In genomic region chrX:155641371-155641770, GRCh38 we compare ENCODE assay signal across 9 cellular contexts. TPM values are rescaled to one million over a fixed set of nuclear protein-coding genes. Genes with fewer than 3 reads are reported as not detected.
DNase-seq lines count a peak whose midpoint lies in the region; ATAC-seq, FAIRE-seq and TF ChIP-seq lines count a peak whose summit lies in the region.
"Not testable (repeated sequence)": the region's sequence is repeated elsewhere in the genome, so short reads cannot be mapped to it uniquely, and the experiment has no call there.
"Had no signal": no experiment of that assay in that cellular context is flagged by ENCODE, and none has a peak within 500 bp of the region (broad histone marks: within the 10 kb centered on the region; RNA-seq: fewer than 3 reads in every experiment).

No MANE protein-coding gene starts in this region.

- peak overlapping the region; percentile 3; the same call in 1 of the 2 replicates for H3K4me3 ChIP-seq in AG09309 (ENCODE audit: control insufficient read depth, low read depth, low read length)
- peak overlapping the region; percentile 62 for H3K4me3 ChIP-seq in HUES6 (ENCODE audit: low read depth, low read length)
- peak overlapping the region; percentile 30 for H3K4me3 ChIP-seq in iPS-11a (ENCODE audit: low read depth, low read length)
- H3K4me3 ChIP-seq in naive thymus-derived CD4-positive, alpha-beta T cell (ENCODE audit: low read length); small intestine (ENCODE audit: low read depth in 1 of 2, low read length in 2 of 2): not testable (repeated sequence)

- H3K4me1 ChIP-seq in HUES6 (ENCODE audit: control insufficient read depth, insufficient read depth, low read length) = peaks cover 15% of the 10 kb centered on the region; the same call in 1 of the 2 replicates
- H3K4me1 ChIP-seq in naive thymus-derived CD4-positive, alpha-beta T cell (ENCODE audit: control insufficient read depth in 2 of 2, insufficient read depth in 2 of 2, low read length in 2 of 2); small intestine (ENCODE audit: control insufficient read depth in 2 of 2, insufficient read depth in 1 of 2, low read depth in 1 of 2, low read length in 1 of 2): not testable (repeated sequence)

- H3K27me3 Mint-ChIP-seq in activated B cell treated with CpG ODN at 0.5 μM for 24 hours; activated naive CD8-positive, alpha-beta T cell treated with anti-CD3 and anti-CD28 coated beads, Interleukin-2, amount 50 U/mL, for 24 hours; endothelial cell (ENCODE audit: unreplicated experiment); naive thymus-derived CD4-positive, alpha-beta T cell: not testable (repeated sequence)

- not testable (repeated sequence) for FAIRE-seq in small intestine (lab: Jason Lieb, UNC)

- intact Hi-C loops in activated B cell treated with CpG ODN at 0.5 μM for 24 hours (cut with micrococcal nuclease); naive thymus-derived CD4-positive, alpha-beta T cell (cut with micrococcal nuclease): not testable (repeated sequence)

- not testable (repeated sequence) for ATAC-seq in activated B cell treated with CpG ODN at 0.5 μM for 24 hours (ENCODE audit: low read depth); activated naive CD8-positive, alpha-beta T cell treated with anti-CD3 and anti-CD28 coated beads, Interleukin-2, amount 50 U/mL, for 24 hours; naive thymus-derived CD4-positive, alpha-beta T cell

- POLR2A ChIA-PET in activated B cell treated with CpG ODN at 0.5 μM for 24 hours (lab: Charles Lee); naive thymus-derived CD4-positive, alpha-beta T cell (lab: Charles Lee): not testable (repeated sequence)

- TF ChIP-seq CTCF in AG09309 (IDR thresholded peaks at IDR 0.05; ENCODE audit: control insufficient read depth, insufficient read depth, low read depth, low read length, missing control alignments); activated B cell treated with CpG ODN at 0.5 μM for 24 hours (IDR thresholded peaks at IDR 0.05); endothelial cell (IDR thresholded peaks at IDR 0.05; ENCODE audit: unreplicated experiment): not testable (repeated sequence)

- H3K36me3 Mint-ChIP-seq in activated B cell treated with CpG ODN at 0.5 μM for 24 hours (ENCODE audit: low read depth); activated naive CD8-positive, alpha-beta T cell treated with anti-CD3 and anti-CD28 coated beads, Interleukin-2, amount 50 U/mL, for 24 hours (ENCODE audit: low read depth); endothelial cell (ENCODE audit: low read depth, unreplicated experiment); naive thymus-derived CD4-positive, alpha-beta T cell: not testable (repeated sequence)

- not testable (repeated sequence) for H3K27ac Mint-ChIP-seq in activated B cell treated with CpG ODN at 0.5 μM for 24 hours
- H3K27ac Mint-ChIP-seq in activated naive CD8-positive, alpha-beta T cell treated with anti-CD3 and anti-CD28 coated beads, Interleukin-2, amount 50 U/mL, for 24 hours = peak overlapping the region; percentile 29
- peak overlapping the region; percentile 91 for H3K27ac Mint-ChIP-seq in endothelial cell (ENCODE audit: unreplicated experiment)
- H3K27ac Mint-ChIP-seq in naive thymus-derived CD4-positive, alpha-beta T cell = peak overlapping the region in 2 of 9 donors; percentile 0 to 73

- peak overlapping the region; percentile 75 for H3K9ac ChIP-seq in HUES6 (ENCODE audit: low read length)

- H3K4me3 Mint-ChIP-seq in activated B cell treated with CpG ODN at 0.5 μM for 24 hours (peak overlapping the region; percentile 62), endothelial cell (ENCODE audit: unreplicated experiment) (peak overlapping the region; percentile 85)
- peak overlapping the region; percentile 81 for H3K4me3 Mint-ChIP-seq in activated naive CD8-positive, alpha-beta T cell treated with anti-CD3 and anti-CD28 coated beads, Interleukin-2, amount 50 U/mL, for 24 hours
- H3K4me3 Mint-ChIP-seq in naive thymus-derived CD4-positive, alpha-beta T cell = peak overlapping the region; percentile 55 to 87 (median 78)

- 37 to 45% (median 38%) methylated on average over 14 of the region's 14 CpGs for WGBS in small intestine, 3 donors

- not testable (repeated sequence) for H3K9me3 ChIP-seq in HUES6 (ENCODE audit: control insufficient read depth, insufficient read depth, low read depth, low read length); naive thymus-derived CD4-positive, alpha-beta T cell (ENCODE audit: control insufficient read depth in 2 of 3, low read length in 3 of 3); small intestine (ENCODE audit: control insufficient read depth, low read depth)

- DNase-seq in AG09309 (ENCODE audit: low read depth); activated B cell treated with CpG ODN at 0.5 μM for 24 hours; activated naive CD8-positive, alpha-beta T cell treated with anti-CD3 and anti-CD28 coated beads, Interleukin-2, amount 50 U/mL, for 24 hours; naive thymus-derived CD4-positive, alpha-beta T cell: not testable (repeated sequence)
- peak; percentile 7 for DNase-seq in endothelial cell (ENCODE audit: low spot score)
- peak; percentile 1 for DNase-seq in small intestine

- CTCF ChIA-PET in activated B cell treated with CpG ODN at 0.5 μM for 24 hours (lab: Charles Lee); naive thymus-derived CD4-positive, alpha-beta T cell (lab: Charles Lee): not testable (repeated sequence)

- H3K4me1 Mint-ChIP-seq in activated B cell treated with CpG ODN at 0.5 μM for 24 hours; activated naive CD8-positive, alpha-beta T cell treated with anti-CD3 and anti-CD28 coated beads, Interleukin-2, amount 50 U/mL, for 24 hours: not testable (repeated sequence)
- peaks cover 22% of the 10 kb centered on the region for H3K4me1 Mint-ChIP-seq in endothelial cell (ENCODE audit: unreplicated experiment)
- peaks cover 0 to 12% (median 5%) of the 10 kb centered on the region in 7 donors for H3K4me1 Mint-ChIP-seq in naive thymus-derived CD4-positive, alpha-beta T cell

- not testable (repeated sequence) for H3K36me3 ChIP-seq in HUES6 (ENCODE audit: control insufficient read depth, insufficient read depth, low read length); naive thymus-derived CD4-positive, alpha-beta T cell (ENCODE audit: control insufficient read depth in 2 of 3, insufficient read depth in 3 of 3, low read length in 3 of 3); small intestine (ENCODE audit: control insufficient read depth in 2 of 2, insufficient read depth in 2 of 2, low read length in 2 of 2)

- H3K27me3 ChIP-seq in HUES6 (ENCODE audit: control insufficient read depth, insufficient read depth, low read length); naive thymus-derived CD4-positive, alpha-beta T cell (ENCODE audit: control insufficient read depth in 2 of 2, insufficient read depth in 2 of 2, low read length in 2 of 2); small intestine (ENCODE audit: control insufficient read depth in 2 of 2, insufficient read depth in 2 of 2, low read length in 2 of 2): not testable (repeated sequence)

- peak overlapping the region; percentile 80; the same call in 1 of the 2 replicates for H3K27ac ChIP-seq in HUES6 (ENCODE audit: low read depth, low read length)
- H3K27ac ChIP-seq in naive thymus-derived CD4-positive, alpha-beta T cell (ENCODE audit: low read depth, low read length); small intestine (ENCODE audit: low read depth in 1 of 2, low read length in 1 of 2): not testable (repeated sequence)

- H3K9me3 Mint-ChIP-seq in activated B cell treated with CpG ODN at 0.5 μM for 24 hours; activated naive CD8-positive, alpha-beta T cell treated with anti-CD3 and anti-CD28 coated beads, Interleukin-2, amount 50 U/mL, for 24 hours; endothelial cell (ENCODE audit: unreplicated experiment); naive thymus-derived CD4-positive, alpha-beta T cell: not testable (repeated sequence)

RNA-seq across cellular contexts. Expression of gene TMLHE, which starts 28.6 kb away (rescaled TPM):
- 14.0 and 19.3 TPM in 2 replicates for total RNA-seq in activated B cell treated with CpG ODN at 0.5 μM for 24 hours
- total RNA-seq in endothelial cell (ENCODE audit: unreplicated experiment) = 11.6 TPM
- 10 to 100 TPM; 11.8 to 17.7 (median 14.6) TPM for total RNA-seq in naive thymus-derived CD4-positive, alpha-beta T cell
- polyA plus RNA-seq in naive thymus-derived CD4-positive, alpha-beta T cell = 10 to 100 TPM; 12.9 to 14.0 TPM
- polyA plus RNA-seq in small intestine = 10 to 100 TPM in 1 of 3 donors, 1 to 10 TPM in 2; 9.2 to 10.8 (median 9.6) TPM
- total RNA-seq: PC-3 had no signal

RNA-seq across cellular contexts. Expression of gene SPRY3, which starts 29.0 kb away (rescaled TPM):
- total RNA-seq in activated B cell treated with CpG ODN at 0.5 μM for 24 hours = 0.22 TPM in 2 replicates
- total RNA-seq in endothelial cell (ENCODE audit: unreplicated experiment) = 3.5 TPM
- 1 to 10 TPM in 4 of 5 experiments, under 1 TPM in 1; 0.58 to 1.1 (median 1.1) TPM for total RNA-seq in naive thymus-derived CD4-positive, alpha-beta T cell
- under 1 TPM; 0.05 to 0.08 TPM for polyA plus RNA-seq in naive thymus-derived CD4-positive, alpha-beta T cell
- polyA plus RNA-seq in small intestine = under 1 TPM; under 0.01 to 0.42 (median 0.22) TPM
- total RNA-seq: PC-3 had no signal
